ENCODE assay signal across 8 cellular contexts in the genomic region with DNA sequence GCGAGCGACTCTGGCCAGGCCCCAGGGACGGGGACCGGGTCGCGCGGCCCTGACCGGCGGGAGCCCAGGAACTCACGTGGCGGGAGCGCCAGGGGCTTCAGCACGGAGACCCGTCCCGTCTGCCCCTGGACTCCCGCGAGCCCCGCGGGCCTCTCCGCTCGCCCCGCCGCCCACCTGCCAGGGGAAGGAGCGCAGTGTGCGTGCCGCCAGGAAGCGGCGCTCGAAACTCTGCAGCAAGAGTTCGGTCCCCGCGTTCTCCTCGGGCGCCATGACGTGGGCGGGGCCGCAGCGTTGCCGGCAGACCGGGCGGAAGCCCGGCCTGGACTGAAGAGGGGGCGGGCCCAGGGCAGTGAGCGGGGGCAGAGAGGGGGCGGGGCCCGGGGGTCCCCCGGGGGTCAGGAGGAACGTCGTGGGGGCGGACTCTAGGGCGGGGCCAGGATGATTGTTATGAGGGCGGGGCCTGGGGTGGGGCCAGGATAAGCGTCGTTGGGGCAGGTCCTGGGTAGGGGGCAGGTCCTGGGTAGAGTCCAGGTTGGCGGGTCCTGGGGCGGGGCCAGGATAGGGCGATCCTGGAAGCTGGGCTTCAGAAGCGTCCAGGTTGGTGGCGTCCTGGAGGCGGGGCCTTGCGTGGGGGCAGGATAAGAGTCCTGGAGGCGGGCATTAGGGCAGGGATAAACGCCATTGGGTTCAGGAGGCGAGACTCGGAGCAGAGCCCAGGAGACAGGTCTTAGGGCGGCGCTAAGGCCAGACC. TPM values are rescaled to one million over a fixed set of nuclear protein-coding genes. Genes with fewer than 3 reads are reported as not detected.
DNase-seq lines count a peak whose midpoint lies in the region; ATAC-seq and TF ChIP-seq lines count a peak whose summit lies in the region.
"Not testable (repeated sequence)": the region's sequence is repeated elsewhere in the genome, so short reads cannot be mapped to it uniquely, and the experiment has no call there.

A gene with protein sequence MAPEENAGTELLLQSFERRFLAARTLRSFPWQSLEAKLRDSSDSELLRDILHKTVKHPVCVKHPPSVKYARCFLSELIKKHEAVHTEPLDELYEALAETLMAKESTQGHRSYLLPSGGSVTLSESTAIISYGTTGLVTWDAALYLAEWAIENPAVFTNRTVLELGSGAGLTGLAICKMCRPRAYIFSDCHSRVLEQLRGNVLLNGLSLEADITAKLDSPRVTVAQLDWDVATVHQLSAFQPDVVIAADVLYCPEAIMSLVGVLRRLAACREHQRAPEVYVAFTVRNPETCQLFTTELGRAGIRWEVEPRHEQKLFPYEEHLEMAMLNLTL (minus strand): TSS at position 326 of the 751 bp plus-strand sequence. CDS start 56 bp downstream, at position 270.

- not testable (repeated sequence) for H3K36me3 ChIP-seq in kidney epithelial cell (ENCODE audit: control insufficient read depth, insufficient read depth, low read length)

- DNase-seq in AG09309 (ENCODE audit: low read depth) (peak; percentile 99), NCI-H460 (ENCODE audit: extremely low read depth, low read depth) (peak; percentile 99), choroid plexus epithelial cell (ENCODE audit: low read depth) (peak; percentile 100), kidney epithelial cell (ENCODE audit: low read depth) (peak; percentile 93)
- peak; percentile 82 for DNase-seq in activated CD4-positive, CD25-positive, alpha-beta regulatory T cell treated with anti-CD3 and anti-CD28 coated beads, Interleukin-2, amount 50 U/mL, for 72 hours
- peak; percentile 74 to 82 for DNase-seq in stimulated activated CD4-positive, alpha-beta T cell treated with anti-CD3 and anti-CD28 coated beads, Interleukin-15, amount 100 ng/mL, for 1 hour (ENCODE audit: low read depth in 1 of 2, low spot score in 1 of 2)

- ATAC-seq in HG03432 (IDR thresholded peaks at IDR 0.05; ENCODE audit: unreplicated experiment) = peak; percentile 98

- TF ChIP-seq POLR2A in GM19193 (IDR thresholded peaks at IDR 0.05; ENCODE audit: extremely low read depth, insufficient read depth, insufficient read length) = peak; percentile 43

- not testable (repeated sequence) for H3K27me3 ChIP-seq in kidney epithelial cell (ENCODE audit: control insufficient read depth, insufficient read depth, low read length)

- H3K4me3 ChIP-seq in AG09309 (ENCODE audit: control insufficient read depth, low read depth, low read length) (peak within 1 kb of the TSS; percentile 52), choroid plexus epithelial cell (ENCODE audit: low read depth, low read length) (peak within 1 kb of the TSS; percentile 69), kidney epithelial cell (ENCODE audit: low read depth, low read length) (peak within 1 kb of the TSS; percentile 72)

- TF ChIP-seq CTCF in AG09309 (IDR thresholded peaks at IDR 0.05; ENCODE audit: control insufficient read depth, insufficient read depth, low read depth, low read length, missing control alignments); choroid plexus epithelial cell (conservative IDR thresholded peaks at IDR 0.05; ENCODE audit: low read depth, low read length); kidney epithelial cell (IDR thresholded peaks at IDR 0.05; ENCODE audit: insufficient read depth, low read length, poor library complexity, severe bottlenecking): not testable (repeated sequence)

RNA-seq across cellular contexts. Expression of the gene that starts here (rescaled TPM):
- total RNA-seq in NCI-H460 (2014; rRNA removed; shearing (Covaris generic)) = 22.8 and 23.1 TPM in 2 replicates
- 43.3 and 48.4 TPM in 2 replicates for polyA plus RNA-seq in NCI-H460 (2014; cell fraction: nucleus; rRNA removed)
- 7.8 and 16.8 TPM in 2 replicates for total RNA-seq in kidney epithelial cell

Comparison
In these comparisons a context has a peak if more than half of its experiments do, and no peak if none do; other contexts are left out.
1. Peak in every context shown above with its lines: DNase-seq, ATAC-seq and H3K4me3 ChIP-seq.